Comparison of ENCODE assay signal across 8 cellular contexts in the genomic region with DNA sequence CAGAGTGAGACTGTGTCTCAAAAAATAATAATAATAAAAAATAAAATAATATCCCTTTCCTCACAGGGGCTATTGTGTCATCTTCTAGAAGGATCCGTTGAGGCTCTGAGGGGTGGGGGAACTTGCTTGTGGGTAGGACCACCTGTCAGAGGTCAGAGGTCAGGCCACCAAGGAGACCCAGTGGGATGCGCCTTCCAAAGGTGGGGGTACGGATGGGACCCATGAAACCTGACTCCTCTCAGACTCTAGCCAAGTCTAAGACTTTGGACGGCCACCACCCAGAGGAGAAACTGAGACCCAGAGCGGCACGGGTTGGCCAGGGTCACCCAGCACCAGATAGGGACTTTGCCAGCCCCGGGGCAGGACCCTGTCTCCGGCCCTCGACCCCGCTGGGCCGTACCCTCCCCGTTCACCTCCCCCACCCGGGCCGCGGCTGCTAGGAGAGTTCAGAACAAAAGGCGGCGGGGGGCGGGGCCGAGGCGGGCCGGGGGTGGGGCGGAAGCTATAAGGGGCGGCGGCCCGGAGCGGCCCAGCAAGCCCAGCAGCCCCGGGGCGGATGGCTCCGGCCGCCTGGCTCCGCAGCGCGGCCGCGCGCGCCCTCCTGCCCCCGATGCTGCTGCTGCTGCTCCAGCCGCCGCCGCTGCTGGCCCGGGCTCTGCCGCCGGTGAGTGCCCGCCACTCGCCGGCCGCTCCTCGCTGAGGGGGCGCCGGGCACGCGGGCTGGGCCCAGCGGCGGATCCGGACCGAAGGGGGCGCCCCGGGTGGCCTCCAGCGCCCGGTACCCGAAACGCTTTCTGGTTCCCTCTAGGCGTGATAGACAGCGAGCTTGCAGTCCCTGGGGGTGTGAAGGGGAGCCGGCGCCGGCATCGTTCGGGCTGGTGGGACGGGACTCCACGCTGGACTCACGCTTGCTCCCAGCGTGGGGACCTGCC. TPM values are rescaled to one million over a fixed set of nuclear protein-coding genes. Genes with fewer than 3 reads are reported as not detected.
DNase-seq lines count a peak whose midpoint lies in the region; ATAC-seq and TF ChIP-seq lines count a peak whose summit lies in the region.

A gene with protein sequence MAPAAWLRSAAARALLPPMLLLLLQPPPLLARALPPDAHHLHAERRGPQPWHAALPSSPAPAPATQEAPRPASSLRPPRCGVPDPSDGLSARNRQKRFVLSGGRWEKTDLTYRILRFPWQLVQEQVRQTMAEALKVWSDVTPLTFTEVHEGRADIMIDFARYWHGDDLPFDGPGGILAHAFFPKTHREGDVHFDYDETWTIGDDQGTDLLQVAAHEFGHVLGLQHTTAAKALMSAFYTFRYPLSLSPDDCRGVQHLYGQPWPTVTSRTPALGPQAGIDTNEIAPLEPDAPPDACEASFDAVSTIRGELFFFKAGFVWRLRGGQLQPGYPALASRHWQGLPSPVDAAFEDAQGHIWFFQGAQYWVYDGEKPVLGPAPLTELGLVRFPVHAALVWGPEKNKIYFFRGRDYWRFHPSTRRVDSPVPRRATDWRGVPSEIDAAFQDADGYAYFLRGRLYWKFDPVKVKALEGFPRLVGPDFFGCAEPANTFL (plus strand): TSS at position 535 of the 932 bp plus-strand sequence. CDS start 22 bp downstream, at position 557.

- H3K9ac ChIP-seq in fibroblast of lung (ENCODE audit: insufficient read depth, low read length) (peak within 1 kb of the TSS; percentile 31), neural progenitor cell (no peak within 1 kb of the TSS)

- peaks cover 36% of the 10 kb centered on the region for H3K4me1 Mint-ChIP-seq in neural progenitor cell

- TF ChIP-seq POLR2A in vagina (IDR thresholded peaks at IDR 0.05), result peak in 1 of 2 donors; percentile 9

- intact Hi-C loops in vagina (cut with DNase I), result loop anchor here (5.0 kb wide), 1 partner anchor 65 kb away; a partner anchor contains a TSS

- H4K20me1 ChIP-seq in fibroblast of lung (ENCODE audit: control insufficient read depth, extremely low read depth, insufficient read depth, low read length) (no peaks in the 10 kb centered on the region), neural progenitor cell (ENCODE audit: low read depth) (no peaks in the 10 kb centered on the region)

- peak within 1 kb of the TSS; percentile 83 for H3K4me3 Mint-ChIP-seq in neural progenitor cell

- H3K4me3 ChIP-seq in fibroblast of lung (replicated peaks in 1 of 4; ENCODE audit: control extremely low read depth in 1 of 4, insufficient read depth in 1 of 4, low read depth in 3 of 4, low read length in 4 of 4), result peak within 1 kb of the TSS; percentile 27 to 55 (median 41)
- peak within 1 kb of the TSS; percentile 69 for H3K4me3 ChIP-seq in neural progenitor cell
- H3K4me3 ChIP-seq in vagina, result peak within 1 kb of the TSS; percentile 45 to 57

- no peaks in the 10 kb centered on the region for H3K79me2 ChIP-seq in fibroblast of lung (ENCODE audit: control insufficient read depth, insufficient read depth, low read length)
- no peaks in the 10 kb centered on the region for H3K79me2 ChIP-seq in neural progenitor cell (ENCODE audit: low read depth)

- peaks cover 18% of the 10 kb centered on the region for H3K27me3 Mint-ChIP-seq in neural progenitor cell (ENCODE audit: insufficient read depth, low read depth)

- TF ChIP-seq CTCF in GM10266 (IDR thresholded peaks at IDR 0.05; ENCODE audit: control insufficient read depth, insufficient read depth, low read depth, missing control alignments), result no peak
- TF ChIP-seq CTCF in fibroblast of lung (conservative IDR thresholded peaks at IDR 0.05 in 1 of 2, IDR thresholded peaks at IDR 0.05 in 1 of 2; ENCODE audit: low read depth in 1 of 2, low read length in 2 of 2), result no peak
- TF ChIP-seq CTCF in neural progenitor cell (IDR thresholded peaks at IDR 0.05), result no peak
- no peak for TF ChIP-seq CTCF in vagina (IDR thresholded peaks at IDR 0.05)

- H2AFZ ChIP-seq in fibroblast of lung (ENCODE audit: low read length) (peak within 1 kb of the TSS; percentile 40), neural progenitor cell (replicated peaks) (peak within 1 kb of the TSS; percentile 88)

- ATAC-seq in GM18870 (IDR thresholded peaks at IDR 0.05; ENCODE audit: unreplicated experiment), result no peak

- H3K9me3 ChIP-seq in fibroblast of lung (ENCODE audit: control insufficient read depth, insufficient read depth, low read depth, low read length) (no peaks in the 10 kb centered on the region), neural progenitor cell (ENCODE audit: low read depth) (no peaks in the 10 kb centered on the region), vagina (no peaks in the 10 kb centered on the region)

- H3K27me3 ChIP-seq in fibroblast of lung (ENCODE audit: control insufficient read depth, insufficient read depth, low read length), result no peaks in the 10 kb centered on the region
- peaks cover 46% of the 10 kb centered on the region for H3K27me3 ChIP-seq in neural progenitor cell
- H3K27me3 ChIP-seq in vagina, result no peaks in the 10 kb centered on the region

- H3K27ac ChIP-seq in fibroblast of lung (ENCODE audit: insufficient read depth, low read length), result no peak within 1 kb of the TSS
- no peak within 1 kb of the TSS for H3K27ac ChIP-seq in neural progenitor cell
- peak within 1 kb of the TSS; percentile 40 for H3K27ac ChIP-seq in vagina

- no peaks in the 10 kb centered on the region for H3K36me3 Mint-ChIP-seq in neural progenitor cell

- peak; percentile 85 for DNase-seq in GM10266 (ENCODE audit: extremely low spot score)
- peak; percentile 64 for DNase-seq in NCI-H345 (lab: John Stamatoyannopoulos, UW)
- DNase-seq in activated T-cell treated with anti-CD3 and anti-CD28 coated beads, Interleukin-2, amount 50 U/mL, for 1 hour, result peak; percentile 65
- DNase-seq in fibroblast of lung (ENCODE audit: low read depth in 2 of 2), result peak in 1 of 2 donors; percentile 37
- DNase-seq in neural progenitor cell (ENCODE audit: low spot score), result peak; percentile 88
- DNase-seq in vagina (ENCODE audit: extremely low spot score in 2 of 2), result no peak
- DNase-seq in NK-92 treated with Interleukin-12 subunit alpha and Interleukin-12 subunit beta, amount 100 ng/mL, for 24 hours (lab: John Stamatoyannopoulos, UW), result no peak

- H3K36me3 ChIP-seq in fibroblast of lung (ENCODE audit: control insufficient read depth, insufficient read depth, low read length) (no peaks in the 10 kb centered on the region), neural progenitor cell (no peaks in the 10 kb centered on the region), vagina (no peaks in the 10 kb centered on the region)

- H3K4me2 ChIP-seq in fibroblast of lung (ENCODE audit: extremely low read depth, insufficient read depth, low read length), result peak within 1 kb of the TSS; percentile 70
- H3K4me2 ChIP-seq in neural progenitor cell, result peak within 1 kb of the TSS; percentile 96

- H3K9me3 Mint-ChIP-seq in neural progenitor cell, result no peaks in the 10 kb centered on the region

- peaks cover 12% of the 10 kb centered on the region for H3K4me1 ChIP-seq in fibroblast of lung (ENCODE audit: control insufficient read depth, extremely low read depth, insufficient read depth, low read length)
- peaks cover 17% of the 10 kb centered on the region for H3K4me1 ChIP-seq in neural progenitor cell
- peaks cover 55% of the 10 kb centered on the region for H3K4me1 ChIP-seq in vagina

- H3K27ac Mint-ChIP-seq in neural progenitor cell, result peak within 1 kb of the TSS; percentile 83

- H3F3A ChIP-seq in neural progenitor cell (ENCODE audit: low read depth), result peaks cover 54% of the 10 kb centered on the region

RNA-seq across cellular contexts. Expression of the gene that starts here (rescaled TPM):
- total RNA-seq in fibroblast of lung (8.8 and 11.3 TPM in 2 replicates), neural progenitor cell (ENCODE audit: low replicate concordance) (4.1 and 13.7 TPM in 2 replicates), vagina (6.4 TPM)
- 4.5 and 8.3 TPM in 2 replicates for polyA plus RNA-seq in fibroblast of lung
- 3.5 and 8.0 TPM in 2 replicates for polyA plus RNA-seq in fibroblast of lung (2012)
- 13.4 and 25.6 TPM in 2 replicates for polyA minus RNA-seq in fibroblast of lung (ENCODE audit: low replicate concordance)

Comparison
In these comparisons a context has a peak if more than half of its experiments do, and no peak if none do; other contexts are left out.
1. DNase-seq: peak in GM10266 (single experiment), NCI-H345 (single experiment), activated T-cell treated with anti-CD3 and anti-CD28 coated beads, Interleukin-2, amount 50 U/mL, for 1 hour (single experiment) and neural progenitor cell (single experiment); none in vagina (0 of 2) and NK-92 treated with Interleukin-12 subunit alpha and Interleukin-12 subunit beta, amount 100 ng/mL, for 24 hours (single experiment).
2. Peak in every context shown above with its lines, with median percentiles within 50 percentile points of each other: H3K4me3 ChIP-seq.